ENCODE assay signal across 17 cellular contexts in genomic region chr7:123789817-123790216, GRCh38. TPM values are rescaled to one million over a fixed set of nuclear protein-coding genes. Genes with fewer than 3 reads are reported as not detected.
"Had no signal": no experiment of that assay in that cellular context is flagged by ENCODE, and none has a peak within 500 bp of the region (broad histone marks: within the 10 kb centered on the region; RNA-seq: fewer than 3 reads in every experiment).

No MANE protein-coding gene starts in this region.

- H3K27me3 ChIP-seq: adrenal gland, body of pancreas, tibial artery, uterus had no signal

- ATAC-seq: body of pancreas; effector memory CD8-positive, alpha-beta T cell had no signal

- H3K36me3 ChIP-seq: adrenal gland, tibial artery, uterus had no signal

- H3K27ac ChIP-seq: adrenal gland, body of pancreas, parathyroid adenoma, tibial artery, uterus had no signal

- H3K9ac ChIP-seq: parathyroid adenoma had no signal

- DNase-seq: activated CD4-positive, alpha-beta memory T cell treated with anti-CD3 and anti-CD28 coated beads for 36 hours; activated CD4-positive, CD25-positive, alpha-beta regulatory T cell treated with anti-CD3 and anti-CD28 coated beads, Interleukin-2, amount 50 U/mL, for 72 hours; activated CD8-positive, alpha-beta memory T cell treated with anti-CD3 and anti-CD28 coated beads, Interleukin-2, amount 50 U/mL, for 4 hours; activated naive CD4-positive, alpha-beta T cell; adrenal gland; body of pancreas; effector memory CD8-positive, alpha-beta T cell; stimulated activated CD4-positive, alpha-beta T cell treated with anti-CD3 and anti-CD28 coated beads, Interleukin-15, amount 100 ng/mL, for 24 hours; stimulated activated CD4-positive, alpha-beta T cell treated with anti-CD3 and anti-CD28 coated beads, Interleukin-4, amount 100 ng/mL, for 4 hours; T-helper 9 cell; tibial artery; uterus had no signal

- H3K4me3 ChIP-seq: adrenal gland, body of pancreas, tibial artery, uterus had no signal

- H3K79me2 ChIP-seq: parathyroid adenoma had no signal

- H2AFZ ChIP-seq: parathyroid adenoma had no signal

- H3K9me3 ChIP-seq: adrenal gland, body of pancreas, tibial artery, uterus had no signal

- H3K4me1 ChIP-seq: parathyroid adenoma, tibial artery, uterus had no signal

RNA-seq across cellular contexts. Expression of gene HYAL4, which starts 55.2 kb away (rescaled TPM):
- total RNA-seq: activated T-helper 1 cell treated with anti-CD3 and anti-CD28 coated beads, Interleukin-12 subunit alpha, Interleukin-12 subunit beta, Interleukin-2, Interleukin-4 antibody, amounts not matched to agents 30 ng/mL and 10 ng/mL and 1 ng/mL, durations not matched to agents 14 hours and 24 hours and 36 hours; adrenal gland; body of pancreas; mesothelial cell of epicardium; renal cortical epithelial cell; uterus had no signal
- polyA plus RNA-seq: adrenal gland, esophagus had no signal
